In the genomic region with DNA sequence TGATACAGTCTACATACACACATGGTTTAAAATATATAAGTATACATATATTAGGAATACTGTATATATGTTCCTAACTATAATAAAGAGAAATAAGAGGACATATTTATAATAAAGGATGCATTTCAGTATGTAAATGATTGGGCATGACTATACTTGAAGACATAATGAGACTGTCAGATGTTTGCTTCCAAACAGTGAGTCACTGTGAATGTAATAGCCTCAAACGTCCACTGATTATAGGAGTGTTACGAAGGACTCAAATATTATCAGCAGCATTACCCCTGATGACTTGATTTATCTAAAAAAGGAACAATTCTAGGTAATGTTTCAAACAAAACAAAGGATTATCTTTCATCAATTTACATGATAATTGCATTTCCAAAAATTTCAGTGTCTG, we compare ENCODE assay signal across 20 cellular contexts.
"Had no signal": no experiment of that assay in that cellular context is flagged by ENCODE, and none has a peak within 500 bp of the region (broad histone marks: within the 10 kb centered on the region; RNA-seq: fewer than 3 reads in every experiment).

No MANE protein-coding gene starts in this region.

- H3K36me3 ChIP-seq: brain microvascular endothelial cell, left ventricle myocardium inferior, WERI-Rb-1 had no signal

- ATAC-seq: activated naive CD4-positive, alpha-beta T cell treated with anti-CD3 and anti-CD28 coated beads, Interleukin-2, amount 50 U/mL, for 72 hours had no signal

- H3K9me3 ChIP-seq: left ventricle myocardium inferior had no signal

- H3K4me3 ChIP-seq: coronary artery, left ventricle myocardium inferior had no signal

- DNase-seq: activated CD4-positive, alpha-beta T cell treated with anti-CD3 and anti-CD28 coated beads for 1 hour; activated CD8-positive, alpha-beta memory T cell treated with anti-CD3 and anti-CD28 coated beads, Interleukin-2, amount 50 U/mL, for 48 hours; activated gamma-delta T cell; amygdala; brain microvascular endothelial cell; foreskin melanocyte; glutamatergic neuron; hypothalamus; left ventricle myocardium inferior; nephron progenitor cell; nucleus accumbens; retina; stimulated activated CD4-positive, alpha-beta T cell treated with anti-CD3 and anti-CD28 coated beads, Interleukin-12 subunit alpha, Interleukin-12 subunit beta, amount 100 ng/mL, for 4 hours; stimulated activated CD4-positive, alpha-beta T cell treated with anti-CD3 and anti-CD28 coated beads, Interleukin-1b, Interleukin-23, amount 100 ng/mL, for 48 hours; stimulated activated CD8-positive, alpha-beta memory T cell treated with anti-CD3 and anti-CD28 coated beads, Interleukin-4, amount 100 ng/mL, for 48 hours; stimulated activated naive CD4-positive, alpha-beta T cell; T-helper 2 cell; WERI-Rb-1 had no signal

- H3K4me1 ChIP-seq: left ventricle myocardium inferior had no signal

- H3K27ac ChIP-seq: brain microvascular endothelial cell, coronary artery, left ventricle myocardium inferior, WERI-Rb-1 had no signal

- H3K27me3 ChIP-seq: brain microvascular endothelial cell had no signal
